In genomic region chr5:38291355-38291754, GRCh38 we compare ENCODE assay signal across 29 cellular contexts. TPM values are rescaled to one million over a fixed set of nuclear protein-coding genes. Genes with fewer than 3 reads are reported as not detected.
DNase-seq lines count a peak whose midpoint lies in the region; ATAC-seq and TF ChIP-seq lines count a peak whose summit lies in the region.
"Had no signal": no experiment of that assay in that cellular context is flagged by ENCODE, and none has a peak within 500 bp of the region (broad histone marks: within the 10 kb centered on the region; RNA-seq: fewer than 3 reads in every experiment).

No MANE protein-coding gene starts in this region.

- H3K27me3 ChIP-seq in RWPE2 (ENCODE audit: insufficient read depth, poor library complexity, severe bottlenecking): peaks cover 26% of the 10 kb centered on the region
- H3K27me3 ChIP-seq in foreskin keratinocyte: peaks cover 7% of the 10 kb centered on the region

- no peak overlapping the region for H3K27ac ChIP-seq in RWPE2 (ENCODE audit: poor library complexity, severe bottlenecking)
- H3K27ac ChIP-seq in foreskin keratinocyte: no peak overlapping the region
- H3K27ac ChIP-seq: dorsolateral prefrontal cortex, SK-N-MC, skin epidermis had no signal

- ATAC-seq in RWPE2 (ENCODE audit: low read depth) (0 out of 3 replicates have a peak, but pooled peaks have one; percentile 33), foreskin keratinocyte (peak; percentile 82), HG02678 (IDR thresholded peaks at IDR 0.05; ENCODE audit: unreplicated experiment) (no peak)
- ATAC-seq: activated T-helper 17 cell treated with anti-CD3 and anti-CD28 coated beads, Interleukin-2, amount 50 U/mL, for 72 hours; naive thymus-derived CD4-positive, alpha-beta T cell had no signal

- DNase-seq in NCI-H1417 (lab: John Stamatoyannopoulos, UW): peak in 2 of 3 experiments; percentile 10 to 72
- no peak for DNase-seq in NCI-H1417 treated with DMSO at 0.1 percent for 48 hours (lab: John Stamatoyannopoulos, UW)
- peak; percentile 11 for DNase-seq in GM12865 (ENCODE audit: low read depth)
- DNase-seq in RWPE2 (ENCODE audit: low spot score): no peak
- peak; percentile 51 to 78 for DNase-seq in foreskin keratinocyte
- no peak for DNase-seq in SW 1271 (lab: John Stamatoyannopoulos, UW)
- DNase-seq in SIG-M5 treated with dmso at 0.1 percent for 504 hours (lab: John Stamatoyannopoulos, UW; ENCODE audit: unreplicated experiment): no peak
- DNase-seq: activated CD4-positive, alpha-beta T cell treated with anti-CD3 and anti-CD28 coated beads, Interleukin-2, amount 50 U/mL, for 48 hours; activated CD8-positive, alpha-beta memory T cell treated with anti-CD3 and anti-CD28 coated beads, Interleukin-2, amount 50 U/mL, for 4 hours; activated naive CD8-positive, alpha-beta T cell treated with anti-CD3 and anti-CD28 coated beads, Interleukin-2, amount 10 ng/mL, durations not matched to agents 7 days and 5 days; AML-193; CD4-positive, alpha-beta memory T cell; DMS153; dorsolateral prefrontal cortex; GDM1; HFFc6; left ventricle myocardium inferior; MM.1S; naive thymus-derived CD4-positive, alpha-beta T cell; NCI-H1694 treated with DMSO at 0.1 percent for 48 hours; NCI-H2227 treated with DMSO at 0.1 percent for 48 hours; stimulated activated CD4-positive, alpha-beta T cell treated with anti-CD3 and anti-CD28 coated beads, Interleukin-2, amount 100 ng/mL, for 24 hours; substantia nigra; WERI-Rb-1 had no signal

- H3K9me3 ChIP-seq in RWPE2 (ENCODE audit: severe bottlenecking): no peaks in the 10 kb centered on the region
- H3K9me3 ChIP-seq: left ventricle myocardium inferior had no signal

- no peaks in the 10 kb centered on the region for H3K36me3 ChIP-seq in RWPE2 (ENCODE audit: low read depth)
- H3K36me3 ChIP-seq: left ventricle myocardium inferior had no signal

- no peak overlapping the region for H3K4me3 ChIP-seq in GM12865 (ENCODE audit: low read depth, low read length)
- no peak overlapping the region for H3K4me3 ChIP-seq in RWPE2 (ENCODE audit: severe bottlenecking)
- H3K4me3 ChIP-seq: dorsolateral prefrontal cortex, left ventricle myocardium inferior, SK-N-MC, skin epidermis had no signal

- H3K4me1 ChIP-seq in RWPE2 (ENCODE audit: insufficient read depth, poor library complexity, severe bottlenecking) (no peaks in the 10 kb centered on the region), foreskin keratinocyte (no peaks in the 10 kb centered on the region)
- H3K4me1 ChIP-seq: left ventricle myocardium inferior had no signal

- no peak for TF ChIP-seq CTCF in GM12865 (IDR thresholded peaks at IDR 0.05; ENCODE audit: insufficient read depth, low read depth, low read length, missing control alignments)
- TF ChIP-seq CTCF in RWPE2 (IDR thresholded peaks at IDR 0.05; ENCODE audit: poor library complexity, severe bottlenecking): no peak
- no peak for TF ChIP-seq CTCF in foreskin keratinocyte (conservative IDR thresholded peaks at IDR 0.05)

RNA-seq across cellular contexts. Expression of gene EGFLAM, which starts 33.0 kb away (rescaled TPM):
- total RNA-seq in foreskin keratinocyte: 0.63 TPM in 1 of 2 replicates, not detected in the other
- 0.07 and 0.50 TPM in 2 replicates for polyA plus RNA-seq in foreskin keratinocyte
- total RNA-seq: activated naive CD8-positive, alpha-beta T cell treated with anti-CD3 and anti-CD28 coated beads, Interleukin-2, amount 10 ng/mL, durations not matched to agents 7 days and 5 days; activated T-helper 17 cell treated with anti-CD3 and anti-CD28 coated beads, Interleukin-2, amount 50 U/mL, for 72 hours; CD4-positive, alpha-beta memory T cell; naive thymus-derived CD4-positive, alpha-beta T cell; T-helper 2 cell treated with Interferon-gamma antibody and Interleukin-4, amounts not matched to agents 100 ng/mL and 5 ng/mL, for 36 hours had no signal
- polyA plus RNA-seq: CD4-positive, alpha-beta memory T cell; naive thymus-derived CD4-positive, alpha-beta T cell had no signal

Comparison
In these comparisons a context has a peak if more than half of its experiments do, and no peak if none do; other contexts are left out.
1. DNase-seq: peak in NCI-H1417 (2 of 3), GM12865 (single experiment) and foreskin keratinocyte (2 of 2); none in NCI-H1417 treated with DMSO at 0.1 percent for 48 hours (single experiment), RWPE2 (single experiment), SW 1271 (0 of 2) and SIG-M5 treated with dmso at 0.1 percent for 504 hours (single experiment).